Comparison of ENCODE assay signal across 8 cellular contexts in the genomic region with DNA sequence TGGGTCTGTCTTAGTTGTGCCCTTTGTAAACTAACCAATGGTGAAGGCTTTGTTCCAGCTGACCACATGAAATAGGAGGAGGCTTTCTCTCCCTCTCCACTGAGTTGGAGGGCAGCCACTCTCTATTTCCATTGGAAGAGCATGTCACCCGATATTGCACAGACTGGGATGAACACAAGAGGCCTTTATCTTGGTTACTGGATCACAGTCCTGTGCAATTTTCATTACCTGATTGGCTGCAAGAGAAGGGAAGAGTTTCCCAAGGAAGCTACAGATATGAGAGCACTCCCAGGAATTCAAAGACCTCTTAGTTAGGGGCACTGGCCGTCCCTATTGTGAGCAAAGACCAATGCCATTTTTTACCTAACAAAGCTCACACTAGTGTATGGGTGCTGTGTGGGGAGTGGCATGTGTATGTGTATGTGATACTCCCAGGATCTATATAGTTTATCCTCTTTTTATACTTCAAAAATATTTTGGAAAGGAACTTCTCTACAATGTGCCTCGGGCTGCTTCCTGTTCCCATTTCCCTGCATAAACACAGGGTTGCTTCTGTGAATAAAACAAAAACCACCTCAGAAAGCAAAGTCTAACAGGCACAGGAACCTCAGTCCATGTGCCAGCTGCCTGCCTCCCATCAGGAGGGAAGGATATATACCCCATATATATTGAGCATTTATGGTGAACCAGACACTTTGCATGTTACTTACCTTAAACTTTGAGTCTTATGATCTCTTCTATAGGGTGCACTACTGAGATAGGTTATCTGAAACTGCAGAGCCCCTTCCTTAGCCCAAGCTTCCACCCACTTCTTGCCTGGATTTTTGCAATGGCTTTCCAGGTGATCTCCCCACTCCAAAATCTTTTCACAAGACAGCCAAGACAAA.
DNase-seq lines count a peak whose midpoint lies in the region; ATAC-seq and TF ChIP-seq lines count a peak whose summit lies in the region.

No MANE protein-coding gene starts in this region.

- no peak overlapping the region for H3K4me3 Mint-ChIP-seq in GM23338
- H3K4me3 Mint-ChIP-seq in endodermal cell = no peak overlapping the region
- no peak overlapping the region for H3K4me3 Mint-ChIP-seq in stimulated activated effector memory CD8-positive, alpha-beta T cell treated with anti-CD3 and anti-CD28 coated beads, Interleukin-12 subunit alpha, Interleukin-12 subunit beta, amount 100 ng/mL, for 72 hours

- H3K9me3 ChIP-seq in endodermal cell (ENCODE audit: control insufficient read depth, low read length) (peaks cover 9% of the 10 kb centered on the region), parathyroid adenoma (ENCODE audit: control insufficient read depth, low read length) (no peaks in the 10 kb centered on the region), ovary (no peaks in the 10 kb centered on the region)

- H3K27me3 Mint-ChIP-seq in GM23338 (ENCODE audit: insufficient read depth, low read depth, poor library complexity) (no peaks in the 10 kb centered on the region), endodermal cell (ENCODE audit: insufficient read depth) (peaks cover 80% of the 10 kb centered on the region)

- H3K9me3 Mint-ChIP-seq in GM23338 = no peaks in the 10 kb centered on the region; the same call in 1 of the 3 replicates
- peaks cover 15% of the 10 kb centered on the region for H3K9me3 Mint-ChIP-seq in endodermal cell
- H3K9me3 Mint-ChIP-seq in stimulated activated effector memory CD8-positive, alpha-beta T cell treated with anti-CD3 and anti-CD28 coated beads, Interleukin-12 subunit alpha, Interleukin-12 subunit beta, amount 100 ng/mL, for 72 hours = no peaks in the 10 kb centered on the region

- TF ChIP-seq EP300 in ovary (IDR thresholded peaks at IDR 0.05) = no peak

- H3K9ac ChIP-seq in endodermal cell (ENCODE audit: extremely low read depth, low read length, poor library complexity, severe bottlenecking) = no peak overlapping the region
- H3K9ac ChIP-seq in parathyroid adenoma = no peak overlapping the region

- no peak overlapping the region for H3K27ac ChIP-seq in GM23338 (ENCODE audit: low read depth)
- peak overlapping the region; percentile 86 for H3K27ac ChIP-seq in endodermal cell (ENCODE audit: low read depth, low read length)
- H3K27ac ChIP-seq in parathyroid adenoma = peak overlapping the region; percentile 92
- no peak overlapping the region for H3K27ac ChIP-seq in ovary

- H3K9me2 ChIP-seq in GM23338 (ENCODE audit: insufficient read depth) = no peaks in the 10 kb centered on the region

- H3K36me3 Mint-ChIP-seq in GM23338 (ENCODE audit: low read depth) = no peaks in the 10 kb centered on the region
- H3K36me3 Mint-ChIP-seq in endodermal cell (ENCODE audit: low read depth) = no peaks in the 10 kb centered on the region
- no peaks in the 10 kb centered on the region for H3K36me3 Mint-ChIP-seq in stimulated activated effector memory CD8-positive, alpha-beta T cell treated with anti-CD3 and anti-CD28 coated beads, Interleukin-12 subunit alpha, Interleukin-12 subunit beta, amount 100 ng/mL, for 72 hours

- peak overlapping the region; percentile 14; the same call in 1 of the 2 replicates for H2AFZ ChIP-seq in GM23338
- no peak overlapping the region for H2AFZ ChIP-seq in parathyroid adenoma

- H3K4me2 ChIP-seq in GM23338 (no peak overlapping the region), parathyroid adenoma (ENCODE audit: low read length) (peak overlapping the region; percentile 47)

- H3K79me2 ChIP-seq in GM23338 (replicated peaks; ENCODE audit: insufficient read depth) = no peaks in the 10 kb centered on the region
- H3K79me2 ChIP-seq in parathyroid adenoma = no peaks in the 10 kb centered on the region

- intact Hi-C loops in ovary (cut with DNase I) = no loop called here

- H3K27me3 ChIP-seq in GM23338 (ENCODE audit: insufficient read depth) = no peaks in the 10 kb centered on the region
- H3K27me3 ChIP-seq in endodermal cell (ENCODE audit: control insufficient read depth, insufficient read depth, low read length, poor library complexity, severe bottlenecking) = peaks cover 45% of the 10 kb centered on the region
- no peaks in the 10 kb centered on the region for H3K27me3 ChIP-seq in parathyroid adenoma (ENCODE audit: control insufficient read depth, insufficient read depth, low read length)
- H3K27me3 ChIP-seq in ovary = no peaks in the 10 kb centered on the region

- H4K20me1 ChIP-seq in GM23338 (replicated peaks; ENCODE audit: insufficient read depth) = no peaks in the 10 kb centered on the region

- DNase-seq in GM23338 (ENCODE audit: low spot score) (peak; percentile 30), NCI-H524 treated with DMSO at 0.1 percent for 48 hours (lab: John Stamatoyannopoulos, UW) (peak; percentile 27), endodermal cell (no peak), HuH-7.5 (ENCODE audit: low spot score) (no peak), ovary (no peak)
- no peak for DNase-seq in stimulated activated effector memory CD8-positive, alpha-beta T cell treated with anti-CD3 and anti-CD28 coated beads, Interleukin-12 subunit alpha, Interleukin-12 subunit beta, amount 100 ng/mL, for 72 hours (ENCODE audit: low spot score in 2 of 2)

- ATAC-seq in GM23338 (peak; percentile 90), GM18511 (IDR thresholded peaks at IDR 0.05; ENCODE audit: unreplicated experiment) (no peak)
- no peak for ATAC-seq in stimulated activated effector memory CD8-positive, alpha-beta T cell treated with anti-CD3 and anti-CD28 coated beads, Interleukin-12 subunit alpha, Interleukin-12 subunit beta, amount 100 ng/mL, for 72 hours

- H3K27ac Mint-ChIP-seq in GM23338 (no peak overlapping the region), endodermal cell (no peak overlapping the region)
- no peak overlapping the region for H3K27ac Mint-ChIP-seq in stimulated activated effector memory CD8-positive, alpha-beta T cell treated with anti-CD3 and anti-CD28 coated beads, Interleukin-12 subunit alpha, Interleukin-12 subunit beta, amount 100 ng/mL, for 72 hours

- no peaks in the 10 kb centered on the region for H3K36me3 ChIP-seq in GM23338 (ENCODE audit: insufficient read depth)
- no peaks in the 10 kb centered on the region for H3K36me3 ChIP-seq in endodermal cell (ENCODE audit: control insufficient read depth, insufficient read depth, low read length)
- no peaks in the 10 kb centered on the region for H3K36me3 ChIP-seq in parathyroid adenoma (ENCODE audit: control insufficient read depth, insufficient read depth, low read length)
- no peaks in the 10 kb centered on the region for H3K36me3 ChIP-seq in ovary

- H3F3A ChIP-seq in GM23338 (replicated peaks; ENCODE audit: low read depth) = no peaks in the 10 kb centered on the region

- H3K4me1 Mint-ChIP-seq in GM23338 (peaks cover 21% of the 10 kb centered on the region), endodermal cell (peaks cover 37% of the 10 kb centered on the region)
- no peaks in the 10 kb centered on the region for H3K4me1 Mint-ChIP-seq in stimulated activated effector memory CD8-positive, alpha-beta T cell treated with anti-CD3 and anti-CD28 coated beads, Interleukin-12 subunit alpha, Interleukin-12 subunit beta, amount 100 ng/mL, for 72 hours

- H3K4me1 ChIP-seq in GM23338 (ENCODE audit: insufficient read depth) (peaks cover 9% of the 10 kb centered on the region; the same call in 1 of the 2 replicates), endodermal cell (ENCODE audit: control insufficient read depth, insufficient read depth, low read length) (peaks cover 13% of the 10 kb centered on the region), parathyroid adenoma (peaks cover 15% of the 10 kb centered on the region), ovary (ENCODE audit: insufficient read depth) (no peaks in the 10 kb centered on the region)

- TF ChIP-seq CTCF in GM23338 (conservative IDR thresholded peaks at IDR 0.05; ENCODE audit: low read depth in 2 of 2) = no peak
- TF ChIP-seq CTCF in endodermal cell (conservative IDR thresholded peaks at IDR 0.05) = no peak
- no peak for TF ChIP-seq CTCF in parathyroid adenoma (IDR thresholded peaks at IDR 0.05)
- no peak for TF ChIP-seq CTCF in ovary (IDR thresholded peaks at IDR 0.05)

- 73 to 82% methylated on average over 2 to 3 of the region's 3 CpGs for WGBS in endodermal cell (ENCODE audit: insufficient coverage in 1 of 2, insufficient read length in 1 of 2), 2 experiments
- WGBS in ovary, 3 donors = 20 to 42% (median 27%) methylated on average over 3 of the region's 3 CpGs

- H3K4me3 ChIP-seq in GM23338 = no peak overlapping the region
- H3K4me3 ChIP-seq in endodermal cell (ENCODE audit: low read length) = no peak overlapping the region
- H3K4me3 ChIP-seq in parathyroid adenoma (ENCODE audit: low read depth, low read length) = no peak overlapping the region
- no peak overlapping the region for H3K4me3 ChIP-seq in ovary

- no peak for TF ChIP-seq POLR2A in ovary (IDR thresholded peaks at IDR 0.05)

TF ChIP-seq in GM23338, 12 proteins besides CTCF, POLR2A, EP300 and RAD21 (continues in another document):
- TF ChIP-seq POLR2AphosphoS5 (IDR thresholded peaks at IDR 0.05; ENCODE audit: low read depth) (no peak), ZNF114 (CRISPR knock-in tag; IDR thresholded peaks at IDR 0.05) (no peak), STAT1 (IDR thresholded peaks at IDR 0.05; ENCODE audit: unreplicated experiment) (no peak)
- TF ChIP-seq, protein P1, sequence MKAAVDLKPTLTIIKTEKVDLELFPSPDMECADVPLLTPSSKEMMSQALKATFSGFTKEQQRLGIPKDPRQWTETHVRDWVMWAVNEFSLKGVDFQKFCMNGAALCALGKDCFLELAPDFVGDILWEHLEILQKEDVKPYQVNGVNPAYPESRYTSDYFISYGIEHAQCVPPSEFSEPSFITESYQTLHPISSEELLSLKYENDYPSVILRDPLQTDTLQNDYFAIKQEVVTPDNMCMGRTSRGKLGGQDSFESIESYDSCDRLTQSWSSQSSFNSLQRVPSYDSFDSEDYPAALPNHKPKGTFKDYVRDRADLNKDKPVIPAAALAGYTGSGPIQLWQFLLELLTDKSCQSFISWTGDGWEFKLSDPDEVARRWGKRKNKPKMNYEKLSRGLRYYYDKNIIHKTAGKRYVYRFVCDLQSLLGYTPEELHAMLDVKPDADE (IDR thresholded peaks at IDR 0.05) = no peak

Comparison
In these comparisons a context has a peak if more than half of its experiments do, and no peak if none do; other contexts are left out.
1. DNase-seq: peak in GM23338 (single experiment) and NCI-H524 treated with DMSO at 0.1 percent for 48 hours (single experiment); none in endodermal cell (single experiment), stimulated activated effector memory CD8-positive, alpha-beta T cell treated with anti-CD3 and anti-CD28 coated beads, Interleukin-12 subunit alpha, Interleukin-12 subunit beta, amount 100 ng/mL, for 72 hours (0 of 2), HuH-7.5 (single experiment) and ovary (0 of 5).
2. H3K27ac ChIP-seq: peak in endodermal cell (single experiment) and parathyroid adenoma (single experiment); none in GM23338 (single experiment) and ovary (0 of 2).